11 cellular contexts compared by ENCODE assay signal in the genomic region with DNA sequence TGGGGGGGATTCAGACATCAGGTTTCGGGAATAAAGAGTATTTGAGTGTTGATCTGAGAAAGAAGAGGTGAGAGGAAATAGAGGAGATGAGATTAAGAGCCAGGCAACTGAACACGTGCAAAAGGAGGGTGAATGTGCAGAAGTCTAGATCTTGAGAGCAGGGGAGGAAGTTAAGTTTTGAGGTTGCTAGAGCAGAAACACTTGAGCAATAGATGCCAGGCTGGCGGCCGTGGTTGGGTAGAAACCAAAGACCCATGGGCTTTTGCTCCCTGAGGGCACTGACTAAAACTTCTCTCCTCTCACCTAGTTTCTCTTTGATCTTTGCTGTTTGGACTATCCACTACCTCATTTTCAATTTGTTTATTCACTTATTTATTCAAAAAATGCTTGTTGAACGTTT.
A peak's percentile ranks its signal among the peaks of the same experiment; 100 is the strongest.
DNase-seq lines count a peak whose midpoint lies in the region; ATAC-seq and TF ChIP-seq lines count a peak whose summit lies in the region.
"Had no signal": no experiment of that assay in that cellular context is flagged by ENCODE, and none has a peak within 500 bp of the region (broad histone marks: within the 10 kb centered on the region; RNA-seq: fewer than 3 reads in every experiment).

No MANE protein-coding gene starts in this region.

- H3K4me3 Mint-ChIP-seq in activated CD8-positive, alpha-beta T cell treated with anti-CD3 and anti-CD28 coated beads for 36 hours: no peak overlapping the region
- H3K4me3 Mint-ChIP-seq in progenitor cell of endocrine pancreas (ENCODE audit: low read depth): no peak overlapping the region

- ATAC-seq in activated CD8-positive, alpha-beta T cell treated with anti-CD3 and anti-CD28 coated beads for 36 hours: peak; percentile 64

- no peaks in the 10 kb centered on the region for H3K9me3 Mint-ChIP-seq in activated CD8-positive, alpha-beta T cell treated with anti-CD3 and anti-CD28 coated beads for 36 hours
- H3K9me3 Mint-ChIP-seq in progenitor cell of endocrine pancreas (ENCODE audit: low read depth): no peaks in the 10 kb centered on the region

- no peaks in the 10 kb centered on the region for H3K36me3 Mint-ChIP-seq in activated CD8-positive, alpha-beta T cell treated with anti-CD3 and anti-CD28 coated beads for 36 hours (ENCODE audit: low read depth)
- no peaks in the 10 kb centered on the region for H3K36me3 Mint-ChIP-seq in progenitor cell of endocrine pancreas (ENCODE audit: insufficient read depth)

- intact Hi-C loops in activated CD8-positive, alpha-beta T cell treated with anti-CD3 and anti-CD28 coated beads for 36 hours (cut with micrococcal nuclease): no loop called here

- POLR2A ChIA-PET in activated CD8-positive, alpha-beta T cell treated with anti-CD3 and anti-CD28 coated beads for 36 hours (lab: Charles Lee): no interaction called here

- H3K4me3 ChIP-seq in HL-60 (replicated peaks; ENCODE audit: insufficient read depth, low read length): no peak overlapping the region
- H3K4me3 ChIP-seq: SJSA1 had no signal

- CTCF ChIA-PET in activated CD8-positive, alpha-beta T cell treated with anti-CD3 and anti-CD28 coated beads for 36 hours (lab: Charles Lee): no interaction called here

- H3K4me1 Mint-ChIP-seq in activated CD8-positive, alpha-beta T cell treated with anti-CD3 and anti-CD28 coated beads for 36 hours (ENCODE audit: low read depth): peaks cover 18% of the 10 kb centered on the region
- peaks cover 4% of the 10 kb centered on the region for H3K4me1 Mint-ChIP-seq in progenitor cell of endocrine pancreas (ENCODE audit: low read depth)

- DNase-seq in stimulated activated CD4-positive, alpha-beta T cell treated with anti-CD3 and anti-CD28 coated beads, Interleukin-1b, Interleukin-23, amount 100 ng/mL, for 48 hours: peak; percentile 6
- no peak for DNase-seq in stimulated activated CD4-positive, alpha-beta T cell treated with anti-CD3 and anti-CD28 coated beads, Interleukin-15, amount 100 ng/mL, for 24 hours
- DNase-seq in HL-60 (ENCODE audit: low read depth in 1 of 2, low spot score in 1 of 2): peak; percentile 50 to 90
- peak; percentile 41 for DNase-seq in activated CD8-positive, alpha-beta T cell treated with anti-CD3 and anti-CD28 coated beads for 36 hours
- DNase-seq in GOT3 (lab: John Stamatoyannopoulos, UW): no peak
- no peak for DNase-seq in kidney glomerular epithelial cell (lab: John Stamatoyannopoulos, UW)
- DNase-seq in AG20443 (ENCODE audit: low spot score): no peak
- no peak for DNase-seq in progenitor cell of endocrine pancreas (ENCODE audit: low spot score, unreplicated experiment)
- DNase-seq: cerebellar nuclear complex; stimulated activated CD4-positive, alpha-beta T cell treated with anti-CD3 and anti-CD28 coated beads, Interleukin-12 subunit alpha, Interleukin-12 subunit beta, amount 100 ng/mL, for 4 hours had no signal

- no peak for TF ChIP-seq CTCF in HL-60 (IDR thresholded peaks at IDR 0.05; ENCODE audit: insufficient read depth, low read length)
- no peak for TF ChIP-seq CTCF in activated CD8-positive, alpha-beta T cell treated with anti-CD3 and anti-CD28 coated beads for 36 hours (IDR thresholded peaks at IDR 0.05)
- no peak for TF ChIP-seq CTCF in progenitor cell of endocrine pancreas (IDR thresholded peaks at IDR 0.05; ENCODE audit: unreplicated experiment)

- H3K27ac ChIP-seq in HL-60 (replicated peaks): peak overlapping the region; percentile 70
- H3K27ac ChIP-seq: SJSA1 had no signal

- H3K27me3 Mint-ChIP-seq in activated CD8-positive, alpha-beta T cell treated with anti-CD3 and anti-CD28 coated beads for 36 hours: no peaks in the 10 kb centered on the region
- no peaks in the 10 kb centered on the region for H3K27me3 Mint-ChIP-seq in progenitor cell of endocrine pancreas

- H3K27me3 ChIP-seq in HL-60 (ENCODE audit: insufficient read depth, poor library complexity, severe bottlenecking): no peaks in the 10 kb centered on the region
- H3K27me3 ChIP-seq: SJSA1 had no signal

- no peak overlapping the region for H3K27ac Mint-ChIP-seq in activated CD8-positive, alpha-beta T cell treated with anti-CD3 and anti-CD28 coated beads for 36 hours
- H3K27ac Mint-ChIP-seq in progenitor cell of endocrine pancreas: no peak overlapping the region

Comparison
In these comparisons a context has a peak if more than half of its experiments do, and no peak if none do; other contexts are left out.
1. DNase-seq: peak in stimulated activated CD4-positive, alpha-beta T cell treated with anti-CD3 and anti-CD28 coated beads, Interleukin-1b, Interleukin-23, amount 100 ng/mL, for 48 hours (single experiment), HL-60 (2 of 2) and activated CD8-positive, alpha-beta T cell treated with anti-CD3 and anti-CD28 coated beads for 36 hours (single experiment); none in stimulated activated CD4-positive, alpha-beta T cell treated with anti-CD3 and anti-CD28 coated beads, Interleukin-15, amount 100 ng/mL, for 24 hours (single experiment), GOT3 (single experiment), kidney glomerular epithelial cell (single experiment), AG20443 (single experiment) and progenitor cell of endocrine pancreas (single experiment).